In the genomic region with DNA sequence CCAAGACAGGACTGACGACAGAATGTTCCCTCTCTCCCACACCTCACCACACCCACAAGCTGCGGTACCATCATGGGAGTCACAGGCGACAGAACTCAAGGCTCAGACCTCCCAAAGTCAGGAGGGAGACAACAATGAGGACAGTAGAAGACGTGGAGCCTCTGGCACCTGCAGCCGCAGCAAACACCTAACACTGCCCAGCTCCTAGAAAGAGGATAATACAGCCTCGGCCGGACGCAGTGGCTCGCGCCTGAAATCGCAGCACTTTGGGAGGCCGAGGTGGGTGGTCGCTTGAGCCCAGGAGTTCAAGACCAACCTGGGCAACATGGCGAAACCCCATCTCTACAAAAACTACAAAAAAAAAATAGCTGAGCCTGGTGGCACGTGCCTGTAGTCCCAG, we compare ENCODE assay signal across 1 cellular context.
TF ChIP-seq lines count a peak whose summit lies in the region.

No MANE protein-coding gene starts in this region.

TF ChIP-seq in GM23338, 12 proteins besides CTCF, POLR2A, EP300 and RAD21 (continued from another document):
- TF ChIP-seq POLR2AphosphoS5 (IDR thresholded peaks at IDR 0.05; ENCODE audit: low read depth) (no peak), ETS1 (IDR thresholded peaks at IDR 0.05) (no peak)
- TF ChIP-seq, protein P1, sequence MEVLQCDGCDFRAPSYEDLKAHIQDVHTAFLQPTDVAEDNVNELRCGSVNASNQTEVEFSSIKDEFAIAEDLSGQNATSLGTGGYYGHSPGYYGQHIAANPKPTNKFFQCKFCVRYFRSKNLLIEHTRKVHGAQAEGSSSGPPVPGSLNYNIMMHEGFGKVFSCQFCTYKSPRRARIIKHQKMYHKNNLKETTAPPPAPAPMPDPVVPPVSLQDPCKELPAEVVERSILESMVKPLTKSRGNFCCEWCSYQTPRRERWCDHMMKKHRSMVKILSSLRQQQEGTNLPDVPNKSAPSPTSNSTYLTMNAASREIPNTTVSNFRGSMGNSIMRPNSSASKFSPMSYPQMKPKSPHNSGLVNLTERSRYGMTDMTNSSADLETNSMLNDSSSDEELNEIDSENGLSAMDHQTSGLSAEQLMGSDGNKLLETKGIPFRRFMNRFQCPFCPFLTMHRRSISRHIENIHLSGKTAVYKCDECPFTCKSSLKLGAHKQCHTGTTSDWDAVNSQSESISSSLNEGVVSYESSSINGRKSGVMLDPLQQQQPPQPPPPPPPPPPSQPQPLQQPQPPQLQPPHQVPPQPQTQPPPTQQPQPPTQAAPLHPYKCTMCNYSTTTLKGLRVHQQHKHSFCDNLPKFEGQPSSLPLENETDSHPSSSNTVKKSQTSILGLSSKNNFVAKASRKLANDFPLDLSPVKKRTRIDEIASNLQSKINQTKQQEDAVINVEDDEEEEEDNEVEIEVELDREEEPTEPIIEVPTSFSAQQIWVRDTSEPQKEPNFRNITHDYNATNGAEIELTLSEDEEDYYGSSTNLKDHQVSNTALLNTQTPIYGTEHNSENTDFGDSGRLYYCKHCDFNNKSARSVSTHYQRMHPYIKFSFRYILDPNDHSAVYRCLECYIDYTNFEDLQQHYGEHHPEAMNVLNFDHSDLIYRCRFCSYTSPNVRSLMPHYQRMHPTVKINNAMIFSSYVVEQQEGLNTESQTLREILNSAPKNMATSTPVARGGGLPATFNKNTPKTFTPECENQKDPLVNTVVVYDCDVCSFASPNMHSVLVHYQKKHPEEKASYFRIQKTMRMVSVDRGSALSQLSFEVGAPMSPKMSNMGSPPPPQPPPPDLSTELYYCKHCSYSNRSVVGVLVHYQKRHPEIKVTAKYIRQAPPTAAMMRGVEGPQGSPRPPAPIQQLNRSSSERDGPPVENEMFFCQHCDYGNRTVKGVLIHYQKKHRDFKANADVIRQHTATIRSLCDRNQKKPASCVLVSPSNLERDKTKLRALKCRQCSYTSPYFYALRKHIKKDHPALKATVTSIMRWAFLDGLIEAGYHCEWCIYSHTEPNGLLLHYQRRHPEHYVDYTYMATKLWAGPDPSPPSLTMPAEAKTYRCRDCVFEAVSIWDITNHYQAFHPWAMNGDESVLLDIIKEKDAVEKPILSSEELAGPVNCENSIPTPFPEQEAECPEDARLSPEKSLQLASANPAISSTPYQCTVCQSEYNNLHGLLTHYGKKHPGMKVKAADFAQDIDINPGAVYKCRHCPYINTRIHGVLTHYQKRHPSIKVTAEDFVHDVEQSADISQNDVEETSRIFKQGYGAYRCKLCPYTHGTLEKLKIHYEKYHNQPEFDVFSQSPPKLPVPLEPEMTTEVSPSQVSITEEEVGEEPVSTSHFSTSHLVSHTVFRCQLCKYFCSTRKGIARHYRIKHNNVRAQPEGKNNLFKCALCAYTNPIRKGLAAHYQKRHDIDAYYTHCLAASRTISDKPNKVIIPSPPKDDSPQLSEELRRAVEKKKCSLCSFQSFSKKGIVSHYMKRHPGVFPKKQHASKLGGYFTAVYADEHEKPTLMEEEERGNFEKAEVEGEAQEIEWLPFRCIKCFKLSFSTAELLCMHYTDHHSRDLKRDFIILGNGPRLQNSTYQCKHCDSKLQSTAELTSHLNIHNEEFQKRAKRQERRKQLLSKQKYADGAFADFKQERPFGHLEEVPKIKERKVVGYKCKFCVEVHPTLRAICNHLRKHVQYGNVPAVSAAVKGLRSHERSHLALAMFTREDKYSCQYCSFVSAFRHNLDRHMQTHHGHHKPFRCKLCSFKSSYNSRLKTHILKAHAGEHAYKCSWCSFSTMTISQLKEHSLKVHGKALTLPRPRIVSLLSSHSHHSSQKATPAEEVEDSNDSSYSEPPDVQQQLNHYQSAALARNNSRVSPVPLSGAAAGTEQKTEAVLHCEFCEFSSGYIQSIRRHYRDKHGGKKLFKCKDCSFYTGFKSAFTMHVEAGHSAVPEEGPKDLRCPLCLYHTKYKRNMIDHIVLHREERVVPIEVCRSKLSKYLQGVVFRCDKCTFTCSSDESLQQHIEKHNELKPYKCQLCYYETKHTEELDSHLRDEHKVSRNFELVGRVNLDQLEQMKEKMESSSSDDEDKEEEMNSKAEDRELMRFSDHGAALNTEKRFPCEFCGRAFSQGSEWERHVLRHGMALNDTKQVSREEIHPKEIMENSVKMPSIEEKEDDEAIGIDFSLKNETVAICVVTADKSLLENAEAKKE (CRISPR knock-in tag; IDR thresholded peaks at IDR 0.05): no peak
